ENCODE assay signal across 13 cellular contexts in the genomic region with DNA sequence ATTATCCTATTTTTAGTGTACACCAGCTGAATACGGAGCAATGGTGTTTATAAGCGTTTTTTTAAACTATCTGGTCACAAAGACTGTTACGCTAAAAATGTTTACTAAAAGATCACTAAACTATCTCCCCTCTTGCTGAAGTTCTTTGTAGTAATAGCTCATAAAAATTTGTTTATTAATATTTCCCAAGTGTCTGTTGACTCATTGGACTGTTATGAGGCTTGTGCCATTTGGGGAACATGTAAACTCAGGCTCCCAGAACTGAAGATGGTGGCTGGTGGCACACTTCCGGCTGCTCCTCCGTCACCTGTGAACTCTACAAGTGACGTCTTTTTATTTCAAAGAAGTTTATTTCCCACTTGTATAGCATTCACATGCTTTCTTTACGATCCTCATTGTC.
"Had no signal": no experiment of that assay in that cellular context is flagged by ENCODE, and none has a peak within 500 bp of the region (broad histone marks: within the 10 kb centered on the region; RNA-seq: fewer than 3 reads in every experiment).

No MANE protein-coding gene starts in this region.

- H3K4me3 ChIP-seq: transverse colon had no signal

- H3K9me3 ChIP-seq: transverse colon had no signal

- H3K27me3 ChIP-seq: transverse colon had no signal

- ATAC-seq: activated CD8-positive, alpha-beta memory T cell treated with anti-CD3 and anti-CD28 coated beads, Interleukin-2, amount 10 ng/mL, durations not matched to agents 7 days and 5 days; activated T-cell treated with anti-CD3 and anti-CD28 coated beads, Interleukin-2, amount 50 U/mL, for 4 hours; left lobe of liver; stimulated activated effector memory CD8-positive, alpha-beta T cell treated with anti-CD3 and anti-CD28 coated beads, Interleukin-12 subunit alpha, Interleukin-12 subunit beta, amount 100 ng/mL, for 72 hours had no signal

- DNase-seq: activated CD4-positive, alpha-beta T cell treated with anti-CD3 and anti-CD28 coated beads, Interleukin-2, amount 50 U/mL, for 4 hours; activated CD8-positive, alpha-beta memory T cell treated with anti-CD3 and anti-CD28 coated beads, Interleukin-2, amount 10 ng/mL, durations not matched to agents 7 days and 5 days; activated gamma-delta T cell treated with Interleukin-2 at 50 U/mL for 16 hours; activated T-cell treated with anti-CD3 and anti-CD28 coated beads, Interleukin-2, amount 50 U/mL, for 4 hours; caudate nucleus; cortex of kidney; effector CD8-positive, alpha-beta T cell; foreskin melanocyte; head of caudate nucleus; substantia nigra; transverse colon had no signal
